ENCODE assay signal across 18 cellular contexts in genomic region chr14:66056926-66057552, GRCh38.
"Had no signal": no experiment of that assay in that cellular context is flagged by ENCODE, and none has a peak within 500 bp of the region (broad histone marks: within the 10 kb centered on the region; RNA-seq: fewer than 3 reads in every experiment).

No MANE protein-coding gene starts in this region.

- H3K4me3 ChIP-seq: cardiac muscle cell, lung, prostate gland, right atrium auricular region, stomach had no signal

- H3K9me3 Mint-ChIP-seq: activated T-cell treated with anti-CD3 and anti-CD28 coated beads, Interleukin-2, amount 50 U/mL, for 24 hours had no signal

- ATAC-seq: WTC11 had no signal

- H3K4me1 Mint-ChIP-seq: activated CD4-positive, alpha-beta memory T cell treated with anti-CD3 and anti-CD28 coated beads, Interleukin-2, amount 10 ng/mL, durations not matched to agents 7 days and 5 days; activated naive CD8-positive, alpha-beta T cell treated with anti-CD3 and anti-CD28 coated beads, Interleukin-2, amount 10 ng/mL, durations not matched to agents 7 days and 5 days; mesothelial cell of epicardium; WTC11 had no signal

- H3K4me3 Mint-ChIP-seq: activated CD4-positive, alpha-beta memory T cell treated with anti-CD3 and anti-CD28 coated beads, Interleukin-2, amount 10 ng/mL, durations not matched to agents 7 days and 5 days; activated naive CD8-positive, alpha-beta T cell treated with anti-CD3 and anti-CD28 coated beads, Interleukin-2, amount 10 ng/mL, durations not matched to agents 7 days and 5 days; activated T-cell treated with anti-CD3 and anti-CD28 coated beads, Interleukin-2, amount 50 U/mL, for 24 hours; mesothelial cell of epicardium; type B pancreatic cell; WTC11 had no signal

- H3K27me3 Mint-ChIP-seq: activated naive CD8-positive, alpha-beta T cell treated with anti-CD3 and anti-CD28 coated beads, Interleukin-2, amount 10 ng/mL, durations not matched to agents 7 days and 5 days; activated T-cell treated with anti-CD3 and anti-CD28 coated beads, Interleukin-2, amount 50 U/mL, for 24 hours; type B pancreatic cell had no signal

- H3K36me3 ChIP-seq: cardiac muscle cell, prostate gland, right atrium auricular region, stomach had no signal

- H3K36me3 Mint-ChIP-seq: type B pancreatic cell had no signal

- DNase-seq: activated CD4-positive, alpha-beta memory T cell treated with anti-CD3 and anti-CD28 coated beads, Interleukin-2, amount 10 ng/mL, durations not matched to agents 7 days and 5 days; activated CD4-positive, alpha-beta T cell treated with anti-CD3 and anti-CD28 coated beads for 4 hours; activated naive CD4-positive, alpha-beta T cell treated with Interleukin-2 at 50 U/mL for 16 hours; activated naive CD8-positive, alpha-beta T cell treated with anti-CD3 and anti-CD28 coated beads, Interleukin-2, amount 10 ng/mL, durations not matched to agents 7 days and 5 days; activated T-cell treated with anti-CD3 and anti-CD28 coated beads, Interleukin-2, amount 50 U/mL, for 24 hours; amygdala; foreskin melanocyte; glutamatergic neuron; hippocampal formation; stomach had no signal

- H3K4me1 ChIP-seq: prostate gland, right atrium auricular region, stomach had no signal

- H3K27me3 ChIP-seq: cardiac muscle cell, right atrium auricular region, stomach had no signal

- H3K27ac Mint-ChIP-seq: activated CD4-positive, alpha-beta memory T cell treated with anti-CD3 and anti-CD28 coated beads, Interleukin-2, amount 10 ng/mL, durations not matched to agents 7 days and 5 days; activated naive CD8-positive, alpha-beta T cell treated with anti-CD3 and anti-CD28 coated beads, Interleukin-2, amount 10 ng/mL, durations not matched to agents 7 days and 5 days; activated T-helper 2 cell treated with anti-CD3 and anti-CD28 coated beads, Interferon-gamma antibody, Interleukin-2, Interleukin-4, amounts not matched to agents 10 μg/mL and 5 μg/mL and 100 μg/mL, durations not matched to agents 14 hours and 24 hours and 36 hours; mesothelial cell of epicardium; type B pancreatic cell; WTC11 had no signal

- H3K9me3 ChIP-seq: prostate gland, right atrium auricular region had no signal
